Comparison of ENCODE assay signal across 18 cellular contexts in the genomic region with DNA sequence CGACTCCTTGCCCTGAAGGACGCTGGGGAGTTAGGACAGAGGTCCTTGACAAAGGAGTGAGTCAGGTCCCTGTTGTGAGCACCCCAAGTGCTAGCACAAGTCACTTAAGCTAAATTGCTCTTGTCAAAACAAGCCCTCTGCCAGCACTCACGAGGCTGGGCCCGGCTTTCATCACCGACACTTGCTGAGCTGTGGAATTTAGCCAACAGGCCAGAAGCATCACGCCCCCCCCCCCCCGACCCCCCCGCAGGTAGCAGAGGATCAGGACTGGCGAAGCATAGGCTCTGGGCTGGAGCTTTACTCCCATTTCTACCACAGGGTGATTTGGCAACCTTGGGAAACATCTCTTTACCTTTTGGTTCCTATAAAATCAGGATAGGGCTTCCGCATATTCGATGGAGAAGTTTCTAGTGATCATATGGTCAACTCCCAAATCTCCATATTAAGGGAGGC.
DNase-seq lines count a peak whose midpoint lies in the region; ATAC-seq and TF ChIP-seq lines count a peak whose summit lies in the region.
"Had no signal": no experiment of that assay in that cellular context is flagged by ENCODE, and none has a peak within 500 bp of the region (broad histone marks: within the 10 kb centered on the region; RNA-seq: fewer than 3 reads in every experiment).

No MANE protein-coding gene starts in this region.

- peak overlapping the region; percentile 70 to 96 for H3K27ac ChIP-seq in tibial artery
- H3K27ac ChIP-seq: neutrophil had no signal

- peak; percentile 79 for ATAC-seq in Right ventricle myocardium superior (ENCODE audit: poor library complexity)
- no peak for ATAC-seq in GM18498 (IDR thresholded peaks at IDR 0.05; ENCODE audit: unreplicated experiment)
- ATAC-seq in GM18868 (IDR thresholded peaks at IDR 0.05; ENCODE audit: unreplicated experiment): no peak
- ATAC-seq: activated T-helper 17 cell treated with anti-CD3 and anti-CD28 coated beads, Interleukin-2, amount 50 U/mL, for 72 hours; stimulated activated effector memory CD8-positive, alpha-beta T cell treated with anti-CD3 and anti-CD28 coated beads, Interleukin-12 subunit alpha, Interleukin-12 subunit beta, amount 100 ng/mL, for 72 hours; T-helper 17 cell had no signal

- peaks cover 2% of the 10 kb centered on the region for H3K9me3 Mint-ChIP-seq in nephron
- H3K9me3 Mint-ChIP-seq in Calu3 (ENCODE audit: low read depth, unreplicated experiment): no peaks in the 10 kb centered on the region
- H3K9me3 Mint-ChIP-seq: activated naive CD8-positive, alpha-beta T cell treated with anti-CD3 and anti-CD28 coated beads for 36 hours; activated T-helper 17 cell treated with anti-CD3 and anti-CD28 coated beads, Interleukin-2, amount 50 U/mL, for 72 hours; stimulated activated effector memory CD8-positive, alpha-beta T cell treated with anti-CD3 and anti-CD28 coated beads, Interleukin-12 subunit alpha, Interleukin-12 subunit beta, amount 100 ng/mL, for 72 hours had no signal

- H3K4me3 Mint-ChIP-seq in nephron (no peak overlapping the region), Calu3 (ENCODE audit: low read depth, unreplicated experiment) (no peak overlapping the region)
- H3K4me3 Mint-ChIP-seq: activated naive CD8-positive, alpha-beta T cell treated with anti-CD3 and anti-CD28 coated beads for 36 hours; activated T-helper 17 cell treated with anti-CD3 and anti-CD28 coated beads, Interleukin-2, amount 50 U/mL, for 72 hours; stimulated activated effector memory CD8-positive, alpha-beta T cell treated with anti-CD3 and anti-CD28 coated beads, Interleukin-12 subunit alpha, Interleukin-12 subunit beta, amount 100 ng/mL, for 72 hours; T-helper 17 cell had no signal

- CTCF ChIA-PET in Calu3 (lab: Charles Lee): no interaction called here

- TF ChIP-seq CTCF in nephron (IDR thresholded peaks at IDR 0.05; ENCODE audit: unreplicated experiment in 3 of 3) (no peak), tibial artery (IDR thresholded peaks at IDR 0.05) (no peak), Calu3 (IDR thresholded peaks at IDR 0.05; ENCODE audit: unreplicated experiment) (no peak)

- peaks cover 44% of the 10 kb centered on the region for H3K4me1 Mint-ChIP-seq in nephron
- H3K4me1 Mint-ChIP-seq in Calu3 (ENCODE audit: low read depth, unreplicated experiment): no peaks in the 10 kb centered on the region
- H3K4me1 Mint-ChIP-seq: activated naive CD8-positive, alpha-beta T cell treated with anti-CD3 and anti-CD28 coated beads for 36 hours; activated T-helper 17 cell treated with anti-CD3 and anti-CD28 coated beads, Interleukin-2, amount 50 U/mL, for 72 hours; stimulated activated effector memory CD8-positive, alpha-beta T cell treated with anti-CD3 and anti-CD28 coated beads, Interleukin-12 subunit alpha, Interleukin-12 subunit beta, amount 100 ng/mL, for 72 hours had no signal

- no TSS peak for BruUV-seq in Calu3 (replicated peaks; lab: Mats Ljungman, UMichigan)

- intact Hi-C loops in Right ventricle myocardium superior (cut with DNase I) (no loop called here), tibial artery (cut with DNase I; ENCODE audit: low total_unique reads) (no loop called here), Calu3 (cut with micrococcal nuclease; ENCODE audit: unreplicated experiment) (no loop called here)

- H3K36me3 ChIP-seq in tibial artery: no peaks in the 10 kb centered on the region
- H3K36me3 ChIP-seq: HAP-1, neutrophil had no signal

- H3K36me3 Mint-ChIP-seq in nephron (ENCODE audit: low read depth) (no peaks in the 10 kb centered on the region), Calu3 (ENCODE audit: insufficient read depth, unreplicated experiment) (no peaks in the 10 kb centered on the region)
- H3K36me3 Mint-ChIP-seq: activated naive CD8-positive, alpha-beta T cell treated with anti-CD3 and anti-CD28 coated beads for 36 hours; stimulated activated effector memory CD8-positive, alpha-beta T cell treated with anti-CD3 and anti-CD28 coated beads, Interleukin-12 subunit alpha, Interleukin-12 subunit beta, amount 100 ng/mL, for 72 hours had no signal

- H3K27me3 ChIP-seq in tibial artery: no peaks in the 10 kb centered on the region

- peak; percentile 82 for DNase-seq in NCI-H446 treated with DMSO at 0.1 percent for 48 hours (lab: John Stamatoyannopoulos, UW)
- DNase-seq in Right ventricle myocardium superior: peak; percentile 77
- DNase-seq in tibial artery: peak; percentile 53 to 89
- DNase-seq in H4 (ENCODE audit: low spot score): no peak
- no peak for DNase-seq in Calu3
- DNase-seq: activated CD4-positive, alpha-beta T cell treated with anti-CD3 and anti-CD28 coated beads, Interleukin-2, amount 50 U/mL, for 1 hour; activated naive CD8-positive, alpha-beta T cell treated with anti-CD3 and anti-CD28 coated beads for 36 hours; Kasumi-1; NCI-H1092; NCI-H774; T-helper 17 cell had no signal

- peaks cover 0 to 93% (median 69%) of the 10 kb centered on the region in 4 donors for H3K4me1 ChIP-seq in tibial artery
- H3K4me1 ChIP-seq: HAP-1 had no signal

- H3K4me3 ChIP-seq in tibial artery: no peak overlapping the region
- H3K4me3 ChIP-seq: HAP-1 had no signal

- peak overlapping the region in 2 of 3 experiments; percentile 58 to 75 for H3K27ac Mint-ChIP-seq in nephron
- H3K27ac Mint-ChIP-seq in Calu3 (ENCODE audit: unreplicated experiment): no peak overlapping the region
- H3K27ac Mint-ChIP-seq: activated naive CD8-positive, alpha-beta T cell treated with anti-CD3 and anti-CD28 coated beads for 36 hours; activated T-helper 17 cell treated with anti-CD3 and anti-CD28 coated beads, Interleukin-2, amount 50 U/mL, for 72 hours; stimulated activated effector memory CD8-positive, alpha-beta T cell treated with anti-CD3 and anti-CD28 coated beads, Interleukin-12 subunit alpha, Interleukin-12 subunit beta, amount 100 ng/mL, for 72 hours; T-helper 17 cell had no signal

- H3K9me3 ChIP-seq in tibial artery: no peaks in the 10 kb centered on the region
- H3K9me3 ChIP-seq: HAP-1, neutrophil had no signal

- peaks cover 14% of the 10 kb centered on the region for H3K27me3 Mint-ChIP-seq in nephron (ENCODE audit: low read depth)
- H3K27me3 Mint-ChIP-seq in Calu3 (ENCODE audit: unreplicated experiment): peaks cover 48% of the 10 kb centered on the region
- H3K27me3 Mint-ChIP-seq: activated naive CD8-positive, alpha-beta T cell treated with anti-CD3 and anti-CD28 coated beads for 36 hours had no signal

Comparison
In these comparisons a context has a peak if more than half of its experiments do, and no peak if none do; other contexts are left out.
1. DNase-seq: peak in NCI-H446 treated with DMSO at 0.1 percent for 48 hours (single experiment), Right ventricle myocardium superior (single experiment) and tibial artery (2 of 2); none in H4 (single experiment) and Calu3 (single experiment).